In genomic region chr2:224893848-224894247, GRCh38 we compare ENCODE assay signal across 15 cellular contexts.
DNase-seq lines count a peak whose midpoint lies in the region; ATAC-seq and TF ChIP-seq lines count a peak whose summit lies in the region.
"Had no signal": no experiment of that assay in that cellular context is flagged by ENCODE, and none has a peak within 500 bp of the region (broad histone marks: within the 10 kb centered on the region; RNA-seq: fewer than 3 reads in every experiment).

No MANE protein-coding gene starts in this region.

- H3K4me1 Mint-ChIP-seq in CD8-positive, alpha-beta memory T cell, result peaks cover 36 to 70% (median 65%) of the 10 kb centered on the region in 3 donors
- H3K4me1 Mint-ChIP-seq in activated naive CD8-positive, alpha-beta T cell treated with anti-CD3 and anti-CD28 coated beads for 36 hours, result peaks cover 59% of the 10 kb centered on the region

- H3K9me3 Mint-ChIP-seq in CD8-positive, alpha-beta memory T cell, result no peaks in the 10 kb centered on the region
- peaks cover 1% of the 10 kb centered on the region for H3K9me3 Mint-ChIP-seq in activated naive CD8-positive, alpha-beta T cell treated with anti-CD3 and anti-CD28 coated beads for 36 hours

- H3K27me3 ChIP-seq in CD8-positive, alpha-beta memory T cell (ENCODE audit: insufficient read depth, low read length, poor library complexity, severe bottlenecking), result no peaks in the 10 kb centered on the region
- no peaks in the 10 kb centered on the region for H3K27me3 ChIP-seq in breast epithelium
- H3K27me3 ChIP-seq: sigmoid colon had no signal

- H3K9me3 ChIP-seq in CD8-positive, alpha-beta memory T cell (ENCODE audit: low read length), result no peaks in the 10 kb centered on the region
- no peaks in the 10 kb centered on the region for H3K9me3 ChIP-seq in breast epithelium
- H3K9me3 ChIP-seq: sigmoid colon, thoracic aorta had no signal

- POLR2A ChIA-PET in CD8-positive, alpha-beta memory T cell (lab: Charles Lee), result no interaction called here

- ATAC-seq in GM19035 (IDR thresholded peaks at IDR 0.05; ENCODE audit: unreplicated experiment) (peak; percentile 36), HG03066 (IDR thresholded peaks at IDR 0.05; ENCODE audit: low read depth, unreplicated experiment) (peak; percentile 46)
- ATAC-seq: K562 had no signal

- H3K27ac Mint-ChIP-seq in CD8-positive, alpha-beta memory T cell, result peak overlapping the region in 7 of 8 donors; percentile 10 to 89 (median 85)
- H3K27ac Mint-ChIP-seq in activated naive CD8-positive, alpha-beta T cell treated with anti-CD3 and anti-CD28 coated beads for 36 hours, result peak overlapping the region; percentile 86

- peaks cover 12% of the 10 kb centered on the region for H3K4me1 ChIP-seq in CD8-positive, alpha-beta memory T cell (ENCODE audit: insufficient read depth, low read length)
- no peaks in the 10 kb centered on the region for H3K4me1 ChIP-seq in breast epithelium
- H3K4me1 ChIP-seq: sigmoid colon had no signal

- CTCF ChIA-PET in CD8-positive, alpha-beta memory T cell (lab: Charles Lee), result interaction anchor here (1.8 kb wide), 1 partner anchor 108 kb away, joined by 6 read pairs; no protein-coding TSS in a partner anchor

- peak overlapping the region in 3 of 7 donors; percentile 8 to 50 (median 49) for H3K4me3 Mint-ChIP-seq in CD8-positive, alpha-beta memory T cell
- H3K4me3 Mint-ChIP-seq in activated naive CD8-positive, alpha-beta T cell treated with anti-CD3 and anti-CD28 coated beads for 36 hours, result peak overlapping the region; percentile 27

- TF ChIP-seq CTCF in breast epithelium (IDR thresholded peaks at IDR 0.05) (no peak), GM10266 (IDR thresholded peaks at IDR 0.05; ENCODE audit: control insufficient read depth, insufficient read depth, low read depth, missing control alignments) (no peak)

- H3K36me3 ChIP-seq in CD8-positive, alpha-beta memory T cell (ENCODE audit: insufficient read depth, low read length), result peaks cover 13% of the 10 kb centered on the region
- H3K36me3 ChIP-seq in breast epithelium, result no peaks in the 10 kb centered on the region
- H3K36me3 ChIP-seq: sigmoid colon, thoracic aorta had no signal

- no peak for DNase-seq in CD8-positive, alpha-beta memory T cell
- no peak for DNase-seq in activated naive CD8-positive, alpha-beta T cell treated with anti-CD3 and anti-CD28 coated beads for 36 hours
- DNase-seq in NCI-H187 treated with DMSO at 0.1 percent for 48 hours (lab: John Stamatoyannopoulos, UW), result no peak
- DNase-seq in breast epithelium (ENCODE audit: low spot score in 2 of 2), result no peak
- DNase-seq in MV-4-11 (lab: John Stamatoyannopoulos, UW), result no peak
- DNase-seq in GM10266 (ENCODE audit: extremely low spot score), result no peak
- DNase-seq: activated CD4-positive, alpha-beta T cell treated with anti-CD3 and anti-CD28 coated beads, Interleukin-2, amount 50 U/mL, for 4 hours; Calu3; effector CD8-positive, alpha-beta T cell; NCI-H187; sigmoid colon had no signal

- no peak overlapping the region for H3K27ac ChIP-seq in CD8-positive, alpha-beta memory T cell (ENCODE audit: low read depth, low read length)
- no peak overlapping the region for H3K27ac ChIP-seq in breast epithelium
- H3K27ac ChIP-seq: sigmoid colon, thoracic aorta had no signal

- no peak overlapping the region for H3K4me3 ChIP-seq in CD8-positive, alpha-beta memory T cell (ENCODE audit: low read length)
- no peak overlapping the region for H3K4me3 ChIP-seq in breast epithelium
- H3K4me3 ChIP-seq: K562, sigmoid colon, thoracic aorta had no signal

- no peaks in the 10 kb centered on the region for H3K27me3 Mint-ChIP-seq in CD8-positive, alpha-beta memory T cell
- H3K27me3 Mint-ChIP-seq in activated naive CD8-positive, alpha-beta T cell treated with anti-CD3 and anti-CD28 coated beads for 36 hours, result no peaks in the 10 kb centered on the region

- intact Hi-C loops in breast epithelium (cut with DNase I; ENCODE audit: low total_unique reads), result no loop called here

- TF ChIP-seq POLR2A in breast epithelium (IDR thresholded peaks at IDR 0.05), result no peak

- H3K36me3 Mint-ChIP-seq in CD8-positive, alpha-beta memory T cell, result peaks cover 11 to 78% (median 32%) of the 10 kb centered on the region in 3 donors
- H3K36me3 Mint-ChIP-seq in activated naive CD8-positive, alpha-beta T cell treated with anti-CD3 and anti-CD28 coated beads for 36 hours, result peaks cover 63% of the 10 kb centered on the region
